In genomic region chr5:116276952-116277351, GRCh38 we compare ENCODE assay signal across 27 cellular contexts.
"Had no signal": no experiment of that assay in that cellular context is flagged by ENCODE, and none has a peak within 500 bp of the region (broad histone marks: within the 10 kb centered on the region; RNA-seq: fewer than 3 reads in every experiment).

No MANE protein-coding gene starts in this region.

- H3K36me3 ChIP-seq: neutrophil, suprapubic skin, upper lobe of right lung, uterus had no signal

- FAIRE-seq: endometrium had no signal

- H3K79me2 ChIP-seq: parathyroid adenoma had no signal

- H3K27ac ChIP-seq: esophagus squamous epithelium, neutrophil, parathyroid adenoma, suprapubic skin, transverse colon, upper lobe of right lung, uterus had no signal

- H3K4me3 ChIP-seq: esophagus squamous epithelium, lung, smooth muscle cell, suprapubic skin, transverse colon, upper lobe of right lung, uterus had no signal

- H3K4me2 ChIP-seq: smooth muscle cell had no signal

- H3K27me3 ChIP-seq: esophagus squamous epithelium, neutrophil, suprapubic skin, transverse colon, upper lobe of right lung, uterus had no signal

- DNase-seq: cortex of kidney; effector memory CD8-positive, alpha-beta T cell; erythroblast; esophagus squamous epithelium; foreskin melanocyte; hypothalamus; immature natural killer cell; islet precursor cell; kidney glomerular epithelial cell; naive B cell; stimulated activated CD4-positive, alpha-beta T cell treated with anti-CD3 and anti-CD28 coated beads, Interleukin-12 subunit alpha, Interleukin-12 subunit beta, amount 100 ng/mL, for 4 hours; stimulated activated CD4-positive, alpha-beta T cell treated with anti-CD3 and anti-CD28 coated beads, Interleukin-1b, Interleukin-23, amount 100 ng/mL, for 48 hours; stimulated activated CD4-positive, alpha-beta T cell treated with anti-CD3 and anti-CD28 coated beads, Interleukin-4, amount 100 ng/mL, for 1 hour; stimulated activated CD8-positive, alpha-beta memory T cell treated with anti-CD3 and anti-CD28 coated beads, Interleukin-4, amount 100 ng/mL, for 48 hours; stimulated activated naive CD4-positive, alpha-beta T cell; stimulated activated naive CD8-positive, alpha-beta T cell treated with anti-CD3 and anti-CD28 coated beads, Interleukin-15, amount 100 ng/mL, for 72 hours; transverse colon; upper lobe of right lung; uterus had no signal

- H2AFZ ChIP-seq: parathyroid adenoma had no signal

- H3K9ac ChIP-seq: parathyroid adenoma had no signal

- ATAC-seq: effector memory CD8-positive, alpha-beta T cell; natural killer cell treated with Interleukin-12 subunit alpha and Interleukin-12 subunit beta and Interleukin-15 and Interleukin-18, amount 100 ng/mL, for 72 hours; sciatic nerve; stimulated activated naive CD8-positive, alpha-beta T cell treated with anti-CD3 and anti-CD28 coated beads, Interleukin-15, amount 100 ng/mL, for 72 hours; upper lobe of right lung had no signal

- H3K4me1 ChIP-seq: esophagus squamous epithelium, suprapubic skin, transverse colon, upper lobe of right lung, uterus had no signal
